1 cellular context compared by ENCODE assay signal in the genomic region with DNA sequence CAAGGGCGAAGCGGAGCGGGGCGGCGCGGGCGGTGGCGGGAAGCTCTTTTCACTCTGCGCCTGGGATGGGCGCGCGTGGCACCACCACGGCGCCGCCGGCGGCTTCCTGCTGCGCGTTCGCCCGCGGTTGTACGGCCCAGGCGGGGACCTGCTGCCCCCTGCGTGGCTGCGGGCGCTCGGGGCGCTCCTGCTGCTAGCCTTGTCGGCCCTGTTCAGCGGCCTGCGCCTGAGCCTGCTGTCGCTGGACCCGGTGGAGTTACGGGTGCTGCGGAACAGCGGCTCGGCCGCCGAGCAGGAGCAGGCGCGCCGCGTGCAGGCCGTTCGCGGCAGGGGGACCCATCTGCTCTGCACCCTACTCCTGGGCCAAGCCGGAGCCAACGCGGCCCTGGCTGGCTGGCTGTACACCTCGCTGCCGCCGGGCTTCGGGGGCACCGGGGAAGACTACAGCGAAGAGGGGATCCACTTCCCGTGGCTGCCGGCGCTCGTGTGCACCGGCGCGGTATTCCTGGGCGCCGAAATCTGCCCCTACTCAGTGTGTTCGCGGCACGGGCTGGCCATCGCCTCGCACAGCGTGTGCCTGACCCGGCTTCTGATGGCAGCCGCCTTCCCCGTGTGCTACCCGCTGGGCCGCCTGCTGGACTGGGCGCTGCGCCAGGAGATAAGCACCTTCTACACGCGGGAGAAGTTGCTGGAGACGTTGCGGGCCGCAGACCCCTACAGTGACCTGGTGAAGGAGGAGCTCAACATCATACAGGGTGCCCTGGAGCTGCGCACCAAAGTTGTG.
A peak's percentile ranks its signal among the peaks of the same experiment; 100 is the strongest.
TF ChIP-seq lines count a peak whose summit lies in the region.

No MANE protein-coding gene starts in this region.

TF ChIP-seq in WTC11, 78 proteins besides CTCF, POLR2A, EP300 and RAD21 (continued from another document):
- TF ChIP-seq, protein P1, sequence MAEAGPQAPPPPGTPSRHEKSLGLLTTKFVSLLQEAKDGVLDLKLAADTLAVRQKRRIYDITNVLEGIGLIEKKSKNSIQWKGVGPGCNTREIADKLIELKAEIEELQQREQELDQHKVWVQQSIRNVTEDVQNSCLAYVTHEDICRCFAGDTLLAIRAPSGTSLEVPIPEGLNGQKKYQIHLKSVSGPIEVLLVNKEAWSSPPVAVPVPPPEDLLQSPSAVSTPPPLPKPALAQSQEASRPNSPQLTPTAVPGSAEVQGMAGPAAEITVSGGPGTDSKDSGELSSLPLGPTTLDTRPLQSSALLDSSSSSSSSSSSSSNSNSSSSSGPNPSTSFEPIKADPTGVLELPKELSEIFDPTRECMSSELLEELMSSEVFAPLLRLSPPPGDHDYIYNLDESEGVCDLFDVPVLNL (CRISPR knock-in tag; IDR thresholded peaks at IDR 0.05; ENCODE audit: borderline replicate concordance, low read depth), result 0 out of 2 replicates have a peak, but pooled peaks have one; percentile 65
- 0 out of 2 replicates have a peak, but pooled peaks have one; percentile 8 for TF ChIP-seq MYBL2 (CRISPR knock-in tag; IDR thresholded peaks at IDR 0.05)
- TF ChIP-seq, protein P2, sequence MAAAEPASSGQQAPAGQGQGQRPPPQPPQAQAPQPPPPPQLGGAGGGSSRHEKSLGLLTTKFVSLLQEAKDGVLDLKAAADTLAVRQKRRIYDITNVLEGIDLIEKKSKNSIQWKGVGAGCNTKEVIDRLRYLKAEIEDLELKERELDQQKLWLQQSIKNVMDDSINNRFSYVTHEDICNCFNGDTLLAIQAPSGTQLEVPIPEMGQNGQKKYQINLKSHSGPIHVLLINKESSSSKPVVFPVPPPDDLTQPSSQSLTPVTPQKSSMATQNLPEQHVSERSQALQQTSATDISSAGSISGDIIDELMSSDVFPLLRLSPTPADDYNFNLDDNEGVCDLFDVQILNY (CRISPR knock-in tag; IDR thresholded peaks at IDR 0.05), result no peak
- TF ChIP-seq, protein P3, sequence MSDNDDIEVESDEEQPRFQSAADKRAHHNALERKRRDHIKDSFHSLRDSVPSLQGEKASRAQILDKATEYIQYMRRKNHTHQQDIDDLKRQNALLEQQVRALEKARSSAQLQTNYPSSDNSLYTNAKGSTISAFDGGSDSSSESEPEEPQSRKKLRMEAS (CRISPR knock-in tag; IDR thresholded peaks at IDR 0.05), result no peak
- no peak; the same call in 1 of the 2 replicates for TF ChIP-seq CREM (CRISPR knock-in tag; IDR thresholded peaks at IDR 0.05)
- no peak for TF ChIP-seq EMX1 (CRISPR knock-in tag; IDR thresholded peaks at IDR 0.05)
- TF ChIP-seq TEAD4 (CRISPR knock-in tag; IDR thresholded peaks at IDR 0.05), result no peak
- TF ChIP-seq MXD4 (CRISPR knock-in tag; IDR thresholded peaks at IDR 0.05; ENCODE audit: borderline replicate concordance), result no peak
